Comparison of ENCODE assay signal across 8 cellular contexts in genomic region chr17:7329360-7330098, GRCh38. TPM values are rescaled to one million over a fixed set of nuclear protein-coding genes. Genes with fewer than 3 reads are reported as not detected.
DNase-seq lines count a peak whose midpoint lies in the region; TF ChIP-seq lines count a peak whose summit lies in the region.

No MANE protein-coding gene starts in this region.

- H3K4me1 ChIP-seq in ES-I3 (ENCODE audit: insufficient read depth, low read length) (peaks cover 4% of the 10 kb centered on the region), H9 (ENCODE audit: insufficient read depth, low read length) (no peaks in the 10 kb centered on the region), MM.1S (ENCODE audit: low read length) (peaks cover 19% of the 10 kb centered on the region)

- H3K27ac ChIP-seq in H9 (ENCODE audit: insufficient read length, low read depth, low read length) (no peak overlapping the region), MM.1S (ENCODE audit: low read length) (peak overlapping the region; percentile 82)

- H3T11ph ChIP-seq in H9 (ENCODE audit: low read length), result no peak overlapping the region

- no peak overlapping the region for H3K56ac ChIP-seq in H9 (ENCODE audit: insufficient read length, low read depth, low read length)

- H3K4me3 Mint-ChIP-seq in H9 (peak overlapping the region; percentile 88 to 97), nephron progenitor cell (peak overlapping the region; percentile 99)
- peak overlapping the region; percentile 92 for H3K4me3 Mint-ChIP-seq in stimulated activated naive CD8-positive, alpha-beta T cell treated with anti-CD3 and anti-CD28 coated beads, Interleukin-15, Interleukin-2, amounts not matched to agents 100 ng/mL and 50 ng/mL, for 24 hours

- no peak overlapping the region for H4K5ac ChIP-seq in H9 (ENCODE audit: insufficient read length, low read depth, low read length)

- no peak overlapping the region for H2BK15ac ChIP-seq in H9 (ENCODE audit: low read depth, low read length)

- no peaks in the 10 kb centered on the region for H3K9me2 ChIP-seq in MM.1S (replicated peaks; ENCODE audit: insufficient read depth, low read length)

- peaks cover 12% of the 10 kb centered on the region; the same call in 1 of the 2 replicates for H3K36me3 ChIP-seq in ES-I3 (ENCODE audit: insufficient read depth, low read length)
- no peaks in the 10 kb centered on the region for H3K36me3 ChIP-seq in MM.1S (replicated peaks; ENCODE audit: insufficient read depth, low read length)

- no CpG with 5 or more reads among the region's 51 CpGs for WGBS in H9 (ENCODE audit: extremely low coverage, insufficient read length, low lambda C conversion rate)

- H4K91ac ChIP-seq in H9 (ENCODE audit: insufficient read length, low read depth, low read length), result no peak overlapping the region

- H3K79me1 ChIP-seq in H9 (ENCODE audit: insufficient read depth, low read depth, low read length, poor library complexity, severe bottlenecking), result no peaks in the 10 kb centered on the region

- H3K27ac Mint-ChIP-seq in H9 (peak overlapping the region; percentile 97 to 98 (median 97)), nephron progenitor cell (peak overlapping the region; percentile 97)
- H3K27ac Mint-ChIP-seq in stimulated activated naive CD8-positive, alpha-beta T cell treated with anti-CD3 and anti-CD28 coated beads, Interleukin-15, Interleukin-2, amounts not matched to agents 100 ng/mL and 50 ng/mL, for 24 hours, result peak overlapping the region; percentile 99

- H3K14ac ChIP-seq in H9 (ENCODE audit: insufficient read depth, low read length), result no peak overlapping the region

- no peak overlapping the region for H3K23ac ChIP-seq in H9 (ENCODE audit: insufficient read length, low read depth, low read length)

- H3K4me3 ChIP-seq in MM.1S (ENCODE audit: low read length), result peak overlapping the region; percentile 98

- H2BK20ac ChIP-seq in H9 (ENCODE audit: low read depth, low read length, poor library complexity, severe bottlenecking), result no peak overlapping the region

- H3K4me2 ChIP-seq in H9 (ENCODE audit: insufficient read depth, insufficient read length, low read length) (peak overlapping the region; percentile 54), MM.1S (ENCODE audit: low read depth, low read length) (peak overlapping the region; percentile 82)

- peaks cover 14% of the 10 kb centered on the region for H3K23me2 ChIP-seq in H9 (ENCODE audit: insufficient read length, low read depth, low read length, poor library complexity, severe bottlenecking)

- H3K36me3 Mint-ChIP-seq in H9 (ENCODE audit: insufficient read depth in 1 of 3, low read depth in 3 of 3), result peaks cover 1 to 23% (median 20%) of the 10 kb centered on the region in 3 experiments; a peak in 5 of 7 replicates
- no peaks in the 10 kb centered on the region for H3K36me3 Mint-ChIP-seq in nephron progenitor cell (ENCODE audit: low read depth)
- no peaks in the 10 kb centered on the region for H3K36me3 Mint-ChIP-seq in stimulated activated naive CD8-positive, alpha-beta T cell treated with anti-CD3 and anti-CD28 coated beads, Interleukin-15, Interleukin-2, amounts not matched to agents 100 ng/mL and 50 ng/mL, for 24 hours (ENCODE audit: low read depth)

- H2BK5ac ChIP-seq in H9 (ENCODE audit: insufficient read length, low read length), result no peak overlapping the region

- H3K79me2 ChIP-seq in H9 (ENCODE audit: insufficient read depth, low read length) (peaks cover 2% of the 10 kb centered on the region; the same call in 1 of the 2 replicates), MM.1S (ENCODE audit: low read length) (peaks cover 18% of the 10 kb centered on the region)

- peak; percentile 18; the same call in 1 of the 3 replicates for TF ChIP-seq CTCF in H9 (conservative IDR thresholded peaks at IDR 0.05)
- TF ChIP-seq CTCF in MM.1S (IDR thresholded peaks at IDR 0.05; ENCODE audit: low read length), result no peak
- TF ChIP-seq CTCF in nephron progenitor cell (IDR thresholded peaks at IDR 0.05), result no peak

- H4K20me1 ChIP-seq in H9 (ENCODE audit: control insufficient read depth, insufficient read depth, insufficient read length), result no peaks in the 10 kb centered on the region
- no peaks in the 10 kb centered on the region for H4K20me1 ChIP-seq in MM.1S (ENCODE audit: insufficient read depth, low read length)

- H3K27me3 Mint-ChIP-seq in H9 (ENCODE audit: low read depth) (no peaks in the 10 kb centered on the region), nephron progenitor cell (ENCODE audit: low read depth, poor library complexity) (peaks cover 4% of the 10 kb centered on the region)
- no peaks in the 10 kb centered on the region for H3K27me3 Mint-ChIP-seq in stimulated activated naive CD8-positive, alpha-beta T cell treated with anti-CD3 and anti-CD28 coated beads, Interleukin-15, Interleukin-2, amounts not matched to agents 100 ng/mL and 50 ng/mL, for 24 hours

- no peak overlapping the region for H4K8ac ChIP-seq in H9 (replicated peaks; ENCODE audit: insufficient read length, low read depth, low read length)

- H3K4me1 Mint-ChIP-seq in H9 (peaks cover 22 to 23% of the 10 kb centered on the region in 2 experiments), nephron progenitor cell (peaks cover 47% of the 10 kb centered on the region)
- peaks cover 37% of the 10 kb centered on the region for H3K4me1 Mint-ChIP-seq in stimulated activated naive CD8-positive, alpha-beta T cell treated with anti-CD3 and anti-CD28 coated beads, Interleukin-15, Interleukin-2, amounts not matched to agents 100 ng/mL and 50 ng/mL, for 24 hours (ENCODE audit: low read depth)

- peaks cover 9% of the 10 kb centered on the region for H3F3A ChIP-seq in MM.1S (ENCODE audit: insufficient read depth, low read length)

- no peak overlapping the region for H2BK12ac ChIP-seq in H9 (ENCODE audit: insufficient read length, low read depth, low read length)

- H2AK5ac ChIP-seq in H9 (ENCODE audit: insufficient read length, low read length), result no peak overlapping the region

- H3K4ac ChIP-seq in H9 (ENCODE audit: low read depth, low read length), result no peak overlapping the region

- H3K9me3 ChIP-seq in ES-I3 (ENCODE audit: control insufficient read depth, insufficient read depth, low read length), result no peaks in the 10 kb centered on the region
- H3K9me3 ChIP-seq in H9 (ENCODE audit: control insufficient read depth, low read depth, low read length), result no peaks in the 10 kb centered on the region
- no peaks in the 10 kb centered on the region for H3K9me3 ChIP-seq in MM.1S (replicated peaks; ENCODE audit: insufficient read depth, low read length)

- DNase-seq in H9 (peak; percentile 100), MM.1S (peak; percentile 99), SHP77 treated with DMSO at 0.1 percent for 48 hours (lab: John Stamatoyannopoulos, UW) (peak; percentile 100), activated gamma-delta T cell treated with Interleukin-2 at 50 U/mL for 16 hours (peak; percentile 97), fibroblast of the conjunctiva (ENCODE audit: low read depth) (peak; percentile 98), nephron progenitor cell (peak; percentile 95)

- H3K27me3 ChIP-seq in H9 (ENCODE audit: insufficient read depth, low read length), result no peaks in the 10 kb centered on the region
- H3K27me3 ChIP-seq in MM.1S (replicated peaks; ENCODE audit: insufficient read depth, low read length), result no peaks in the 10 kb centered on the region

- H2AFZ ChIP-seq in H9 (ENCODE audit: low read length) (no peak overlapping the region), MM.1S (ENCODE audit: low read length) (peak overlapping the region; percentile 93)

- H3K9ac ChIP-seq in ES-I3 (ENCODE audit: low read depth, low read length) (peak overlapping the region; percentile 83), H9 (ENCODE audit: extremely low read depth, insufficient read length, low read length) (peak overlapping the region; percentile 33), MM.1S (ENCODE audit: low read length) (peak overlapping the region; percentile 88)

- H3K9me3 Mint-ChIP-seq in H9 (no peaks in the 10 kb centered on the region), nephron progenitor cell (no peaks in the 10 kb centered on the region)
- no peaks in the 10 kb centered on the region for H3K9me3 Mint-ChIP-seq in stimulated activated naive CD8-positive, alpha-beta T cell treated with anti-CD3 and anti-CD28 coated beads, Interleukin-15, Interleukin-2, amounts not matched to agents 100 ng/mL and 50 ng/mL, for 24 hours

- peak overlapping the region; percentile 41 for H3K18ac ChIP-seq in H9 (ENCODE audit: insufficient read length, low read depth, low read length)

- H2BK120ac ChIP-seq in H9 (ENCODE audit: low read depth, low read length, poor library complexity, severe bottlenecking), result no peak overlapping the region

RNA-seq across cellular contexts. Expression of gene NEURL4, which starts 0.4 kb away (rescaled TPM):
- 54.8 and 55.4 TPM in 2 replicates for total RNA-seq in H9 (2021)

RNA-seq across cellular contexts. Expression of gene ACAP1, which starts 6.8 kb away (rescaled TPM):
- 15.5 and 18.2 TPM in 2 replicates for total RNA-seq in H9 (2021)

RNA-seq across cellular contexts. Expression of gene GPS2, which starts 14.4 kb away (rescaled TPM):
- total RNA-seq in H9 (2021), result 62.6 and 62.7 TPM in 2 replicates

RNA-seq across cellular contexts. Expression of gene EIF5A, which starts 22.1 kb away (rescaled TPM):
- 978 and 1,015 TPM in 2 replicates for total RNA-seq in H9 (2021)

RNA-seq across cellular contexts. Expression of gene KCTD11, which starts 22.4 kb away (rescaled TPM):
- 5.3 and 5.6 TPM in 2 replicates for total RNA-seq in H9 (2021)

Comparison
In these comparisons a context has a peak if more than half of its experiments do, and no peak if none do; other contexts are left out.
1. H3K9ac ChIP-seq: peak in every context shown above with its lines; median percentile 88 in MM.1S; 83 in ES-I3; 33 in H9.